23 cellular contexts compared by ENCODE assay signal in genomic region chr6:137490506-137490905, GRCh38. TPM values are rescaled to one million over a fixed set of nuclear protein-coding genes. Genes with fewer than 3 reads are reported as not detected.
DNase-seq lines count a peak whose midpoint lies in the region; ATAC-seq and TF ChIP-seq lines count a peak whose summit lies in the region.
"Had no signal": no experiment of that assay in that cellular context is flagged by ENCODE, and none has a peak within 500 bp of the region (broad histone marks: within the 10 kb centered on the region; RNA-seq: fewer than 3 reads in every experiment).

No MANE protein-coding gene starts in this region.

- DNase-seq in activated naive CD4-positive, alpha-beta T cell treated with anti-CD3 and anti-CD28 coated beads, Interleukin-2, amount 10 ng/mL, durations not matched to agents 7 days and 5 days: no peak
- DNase-seq in endodermal cell: peak; percentile 45
- DNase-seq in mesendoderm: peak; percentile 14
- no peak for DNase-seq in type B pancreatic cell (ENCODE audit: extremely low spot score, unreplicated experiment)
- no peak for DNase-seq in Right ventricle myocardium superior
- DNase-seq in EL: no peak
- DNase-seq: CD8-positive, alpha-beta T cell; DMS79; NCI-H1417; NCI-H187; NCI-H2107; NCI-H2227 treated with DMSO at 0.1 percent for 48 hours; NCI-H510A treated with DMSO at 0.1 percent for 48 hours; NCI-H82; RPMI8226; SIG-M5 had no signal

- H3K56ac ChIP-seq in mesendoderm (ENCODE audit: low read length): no peak overlapping the region

- ATAC-seq in Right ventricle myocardium superior (ENCODE audit: poor library complexity) (no peak), GM19023 (IDR thresholded peaks at IDR 0.05; ENCODE audit: unreplicated experiment) (no peak)
- ATAC-seq: A549; CD8-positive, alpha-beta T cell had no signal

- H2BK120ac ChIP-seq in mesendoderm (ENCODE audit: low read depth, low read length): no peak overlapping the region

- H3K79me1 ChIP-seq in mesendoderm (ENCODE audit: low read length): no peaks in the 10 kb centered on the region

- no peak overlapping the region for H3K18ac ChIP-seq in mesendoderm (ENCODE audit: low read length)

- no peak overlapping the region for H4K8ac ChIP-seq in mesendoderm (ENCODE audit: low read depth, low read length)

- H3K27me3 ChIP-seq in endodermal cell (ENCODE audit: control insufficient read depth, insufficient read depth, low read length, poor library complexity, severe bottlenecking) (peaks cover 100% of the 10 kb centered on the region), mesendoderm (ENCODE audit: insufficient read depth, low read length, poor library complexity) (peaks cover 89% of the 10 kb centered on the region)

- peaks cover 70% of the 10 kb centered on the region for H3K27me3 Mint-ChIP-seq in activated naive CD4-positive, alpha-beta T cell treated with anti-CD3 and anti-CD28 coated beads, Interleukin-2, amount 50 U/mL, for 24 hours
- H3K27me3 Mint-ChIP-seq in activated naive CD4-positive, alpha-beta T cell treated with anti-CD3 and anti-CD28 coated beads, Interleukin-2, amount 10 ng/mL, durations not matched to agents 7 days and 5 days: peaks cover 97% of the 10 kb centered on the region
- H3K27me3 Mint-ChIP-seq in endodermal cell (ENCODE audit: insufficient read depth) (peaks cover 100% of the 10 kb centered on the region), type B pancreatic cell (peaks cover 98% of the 10 kb centered on the region)

- H2BK5ac ChIP-seq in mesendoderm (ENCODE audit: low read length): no peak overlapping the region

- H3K4me3 Mint-ChIP-seq in activated naive CD4-positive, alpha-beta T cell treated with anti-CD3 and anti-CD28 coated beads, Interleukin-2, amount 50 U/mL, for 24 hours: peak overlapping the region; percentile 26
- no peak overlapping the region for H3K4me3 Mint-ChIP-seq in activated naive CD4-positive, alpha-beta T cell treated with anti-CD3 and anti-CD28 coated beads, Interleukin-2, amount 10 ng/mL, durations not matched to agents 7 days and 5 days
- no peak overlapping the region for H3K4me3 Mint-ChIP-seq in endodermal cell
- peak overlapping the region; percentile 42 for H3K4me3 Mint-ChIP-seq in type B pancreatic cell

- no peak overlapping the region for H3K4me2 ChIP-seq in mesendoderm (ENCODE audit: low read length)
- H3K4me2 ChIP-seq: A549, BLaER1, KMS-11 had no signal

- H3K4me1 Mint-ChIP-seq in activated naive CD4-positive, alpha-beta T cell treated with anti-CD3 and anti-CD28 coated beads, Interleukin-2, amount 50 U/mL, for 24 hours: peaks cover 47% of the 10 kb centered on the region
- H3K4me1 Mint-ChIP-seq in activated naive CD4-positive, alpha-beta T cell treated with anti-CD3 and anti-CD28 coated beads, Interleukin-2, amount 10 ng/mL, durations not matched to agents 7 days and 5 days: peaks cover 66% of the 10 kb centered on the region
- H3K4me1 Mint-ChIP-seq in endodermal cell (peaks cover 53% of the 10 kb centered on the region), type B pancreatic cell (ENCODE audit: unreplicated experiment) (peaks cover 11% of the 10 kb centered on the region)

- no peaks in the 10 kb centered on the region for H3K9me3 ChIP-seq in endodermal cell (ENCODE audit: control insufficient read depth, low read length)
- H3K9me3 ChIP-seq: A549, HAP-1 had no signal

- CTCF ChIA-PET in activated naive CD4-positive, alpha-beta T cell treated with anti-CD3 and anti-CD28 coated beads, Interleukin-2, amount 10 ng/mL, durations not matched to agents 7 days and 5 days (lab: Charles Lee): interaction anchor here (1.1 to 2.8 kb wide), 2 partner anchors 82 to 99 kb away, joined by 3 to 17 read pairs; no protein-coding TSS in a partner anchor

- H3K79me2 ChIP-seq in mesendoderm (ENCODE audit: control insufficient read depth, insufficient read depth, low read length): no peaks in the 10 kb centered on the region

- no peak overlapping the region for H2AK5ac ChIP-seq in mesendoderm (ENCODE audit: low read length)

- peaks cover 3% of the 10 kb centered on the region for H3K36me3 Mint-ChIP-seq in activated naive CD4-positive, alpha-beta T cell treated with anti-CD3 and anti-CD28 coated beads, Interleukin-2, amount 50 U/mL, for 24 hours
- H3K36me3 Mint-ChIP-seq in activated naive CD4-positive, alpha-beta T cell treated with anti-CD3 and anti-CD28 coated beads, Interleukin-2, amount 10 ng/mL, durations not matched to agents 7 days and 5 days: peaks cover 28% of the 10 kb centered on the region
- no peaks in the 10 kb centered on the region for H3K36me3 Mint-ChIP-seq in endodermal cell (ENCODE audit: low read depth)
- H3K36me3 Mint-ChIP-seq in type B pancreatic cell: peaks cover 3% of the 10 kb centered on the region
- H3K36me3 Mint-ChIP-seq: CD8-positive, alpha-beta T cell had no signal

- intact Hi-C loops in Right ventricle myocardium superior (cut with DNase I): no loop called here

- TF ChIP-seq CTCF in endodermal cell (conservative IDR thresholded peaks at IDR 0.05) (no peak), type B pancreatic cell (conservative IDR thresholded peaks at IDR 0.05) (no peak)

- H3K27ac ChIP-seq in endodermal cell (ENCODE audit: low read depth, low read length): no peak overlapping the region
- no peak overlapping the region for H3K27ac ChIP-seq in mesendoderm (ENCODE audit: low read depth, low read length)
- H3K27ac ChIP-seq: A549, BLaER1, KMS-11 had no signal

- no peak overlapping the region for H3K27ac Mint-ChIP-seq in activated naive CD4-positive, alpha-beta T cell treated with anti-CD3 and anti-CD28 coated beads, Interleukin-2, amount 50 U/mL, for 24 hours
- H3K27ac Mint-ChIP-seq in activated naive CD4-positive, alpha-beta T cell treated with anti-CD3 and anti-CD28 coated beads, Interleukin-2, amount 10 ng/mL, durations not matched to agents 7 days and 5 days: no peak overlapping the region
- H3K27ac Mint-ChIP-seq in endodermal cell (no peak overlapping the region), type B pancreatic cell (no peak overlapping the region)
- H3K27ac Mint-ChIP-seq: CD8-positive, alpha-beta T cell had no signal

- H3K9ac ChIP-seq in endodermal cell (ENCODE audit: extremely low read depth, low read length, poor library complexity, severe bottlenecking) (no peak overlapping the region), mesendoderm (ENCODE audit: low read length) (no peak overlapping the region)
- H3K9ac ChIP-seq: BLaER1, KMS-11 had no signal

- no peak overlapping the region for H3K4ac ChIP-seq in mesendoderm (ENCODE audit: low read depth, low read length)

- H3K4me3 ChIP-seq in endodermal cell (ENCODE audit: low read length) (no peak overlapping the region), mesendoderm (ENCODE audit: low read length) (no peak overlapping the region)
- H3K4me3 ChIP-seq: A549, BLaER1, HAP-1 had no signal

- peak overlapping the region; percentile 29 for H3K23ac ChIP-seq in mesendoderm (ENCODE audit: low read length)

- no peak overlapping the region for H4K5ac ChIP-seq in mesendoderm (ENCODE audit: low read length)

- no peak overlapping the region for H2BK15ac ChIP-seq in mesendoderm (replicated peaks; ENCODE audit: low read depth)

- 7 to 20% methylated on average over 1 to 2 of the region's 2 CpGs for WGBS in endodermal cell (ENCODE audit: insufficient coverage in 1 of 2, insufficient read length in 1 of 2), 2 experiments
- WGBS in mesendoderm (ENCODE audit: extremely low coverage, insufficient coverage, low lambda C conversion rate): no CpG with 5 or more reads among the region's 2 CpGs

- peaks cover 7% of the 10 kb centered on the region for H3K4me1 ChIP-seq in endodermal cell (ENCODE audit: control insufficient read depth, insufficient read depth, low read length)
- H3K4me1 ChIP-seq in mesendoderm (ENCODE audit: control insufficient read depth, low read depth, low read length): peaks cover 5% of the 10 kb centered on the region
- H3K4me1 ChIP-seq: A549, BLaER1, HAP-1 had no signal

- no peaks in the 10 kb centered on the region for H3K9me3 Mint-ChIP-seq in activated naive CD4-positive, alpha-beta T cell treated with anti-CD3 and anti-CD28 coated beads, Interleukin-2, amount 50 U/mL, for 24 hours
- no peaks in the 10 kb centered on the region for H3K9me3 Mint-ChIP-seq in activated naive CD4-positive, alpha-beta T cell treated with anti-CD3 and anti-CD28 coated beads, Interleukin-2, amount 10 ng/mL, durations not matched to agents 7 days and 5 days
- H3K9me3 Mint-ChIP-seq in endodermal cell (no peaks in the 10 kb centered on the region), type B pancreatic cell (no peaks in the 10 kb centered on the region)

- H3K36me3 ChIP-seq in endodermal cell (ENCODE audit: control insufficient read depth, insufficient read depth, low read length) (no peaks in the 10 kb centered on the region), mesendoderm (ENCODE audit: control insufficient read depth, insufficient read depth, low read length) (no peaks in the 10 kb centered on the region)
- H3K36me3 ChIP-seq: HAP-1 had no signal

RNA-seq across cellular contexts. Expression of gene OLIG3, which starts 3.7 kb away (rescaled TPM):
- not detected for total RNA-seq in endodermal cell
- polyA plus RNA-seq in endodermal cell (2013, experiment 1 of 2): 42.2 TPM
- polyA plus RNA-seq in endodermal cell (2013, experiment 2 of 2): 31.6 TPM
- polyA plus RNA-seq in mesendoderm (2013, experiment 1 of 2): 0.14 TPM
- 0.06 TPM for polyA plus RNA-seq in mesendoderm (2013, experiment 2 of 2)
- 1.2 and 3.4 TPM in 2 replicates for total RNA-seq in type B pancreatic cell (ENCODE audit: low replicate concordance)
- not detected for total RNA-seq in Right ventricle myocardium superior
- total RNA-seq: CD8-positive, alpha-beta T cell; M059J had no signal
- polyA plus RNA-seq: A549 had no signal

Comparison
In these comparisons a context has a peak if more than half of its experiments do, and no peak if none do; other contexts are left out.
1. H3K4me3 Mint-ChIP-seq: peak in activated naive CD4-positive, alpha-beta T cell treated with anti-CD3 and anti-CD28 coated beads, Interleukin-2, amount 50 U/mL, for 24 hours (single experiment) and type B pancreatic cell (single experiment); none in activated naive CD4-positive, alpha-beta T cell treated with anti-CD3 and anti-CD28 coated beads, Interleukin-2, amount 10 ng/mL, durations not matched to agents 7 days and 5 days (single experiment) and endodermal cell (single experiment).
2. DNase-seq: peak in endodermal cell (single experiment) and mesendoderm (single experiment); none in activated naive CD4-positive, alpha-beta T cell treated with anti-CD3 and anti-CD28 coated beads, Interleukin-2, amount 10 ng/mL, durations not matched to agents 7 days and 5 days (single experiment), type B pancreatic cell (single experiment), Right ventricle myocardium superior (single experiment) and EL (single experiment).